In the genomic region with DNA sequence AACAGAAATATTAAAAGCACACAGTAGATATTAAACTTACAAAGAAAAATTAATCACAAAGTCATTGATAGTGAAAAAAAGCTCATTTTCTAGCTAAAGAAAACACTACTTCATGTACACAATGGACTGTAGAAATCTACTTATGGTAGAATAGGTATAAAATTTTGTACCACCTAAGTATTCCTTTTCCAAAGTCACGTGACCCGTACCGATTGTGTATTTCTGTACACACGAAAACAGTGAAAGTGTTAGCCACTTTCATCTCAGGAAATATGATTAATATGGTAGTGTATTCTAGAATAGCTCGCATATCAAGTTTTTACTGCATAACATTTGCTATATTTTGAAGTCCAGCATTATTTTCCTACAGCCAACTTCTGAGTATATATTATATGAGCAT, we compare ENCODE assay signal across 22 cellular contexts.
DNase-seq lines count a peak whose midpoint lies in the region; ATAC-seq, FAIRE-seq and TF ChIP-seq lines count a peak whose summit lies in the region.
"Had no signal": no experiment of that assay in that cellular context is flagged by ENCODE, and none has a peak within 500 bp of the region (broad histone marks: within the 10 kb centered on the region; RNA-seq: fewer than 3 reads in every experiment).

No MANE protein-coding gene starts in this region.

- BruUV-seq in K562 (replicated peaks; lab: Mats Ljungman, UMichigan) = no TSS peak

- CTCF ChIA-PET in A549 (lab: Yijun Ruan, JAX) (interaction anchor here (1.0 to 1.8 kb wide), 4 partner anchors 12 to 30 kb away, joined by 3 to 4 read pairs (median 3); no protein-coding TSS in a partner anchor), K562 (lab: Yijun Ruan, JAX; ENCODE audit: low intra/inter-chr PET ratio) (no interaction called here)

- no peak overlapping the region for H3K4me3 Mint-ChIP-seq in neural crest cell
- H3K4me3 Mint-ChIP-seq: B cell; CD4-positive, alpha-beta T cell; CD8-positive, alpha-beta T cell had no signal

- H3K27ac ChIP-seq in A549 (no peak overlapping the region), K562 (ENCODE audit: extremely low read depth, low read depth, low read length) (no peak overlapping the region)
- H3K27ac ChIP-seq: BLaER1 treated with 17β-estradiol and CSF1 and Interleukin-3, amounts not matched to agents 10 nM and 100 nM; C4-2B had no signal

- H2AFZ ChIP-seq in K562 (ENCODE audit: low read depth, low read length) = no peak overlapping the region

- H3K27ac Mint-ChIP-seq in neural crest cell (ENCODE audit: unreplicated experiment) = peak overlapping the region; percentile 8
- H3K27ac Mint-ChIP-seq: B cell; CD4-positive, alpha-beta T cell; CD8-positive, alpha-beta T cell had no signal

- no peaks in the 10 kb centered on the region for H4K20me1 ChIP-seq in K562 (replicated peaks; ENCODE audit: control insufficient read depth, insufficient read depth, low read length)
- H4K20me1 ChIP-seq: BLaER1 treated with 17β-estradiol and CSF1 and Interleukin-3, amounts not matched to agents 10 nM and 100 nM had no signal

- no peaks in the 10 kb centered on the region for H3K27me3 Mint-ChIP-seq in neural crest cell (ENCODE audit: low read depth)
- H3K27me3 Mint-ChIP-seq: B cell; CD4-positive, alpha-beta T cell had no signal

- H3K79me2 ChIP-seq in K562 (ENCODE audit: control insufficient read depth, insufficient read depth, low read length) = no peaks in the 10 kb centered on the region

- TF ChIP-seq POLR2A in A549 (IDR thresholded peaks at IDR 0.05; ENCODE audit: low read length) (no peak), K562 (conservative IDR thresholded peaks at IDR 0.05) (no peak)

- H3K36me3 ChIP-seq in K562 (ENCODE audit: control insufficient read depth, insufficient read depth, low read length) = no peaks in the 10 kb centered on the region
- H3K36me3 ChIP-seq: BLaER1 treated with 17β-estradiol and CSF1 and Interleukin-3, amounts not matched to agents 10 nM and 100 nM had no signal

- no peak overlapping the region for H3K9ac ChIP-seq in K562 (ENCODE audit: insufficient read depth in 1 of 2, low read depth in 2 of 2, low read length in 2 of 2)
- H3K9ac ChIP-seq: BLaER1 treated with 17β-estradiol and CSF1 and Interleukin-3, amounts not matched to agents 10 nM and 100 nM had no signal

- 94% methylated on average over 5 of the region's 5 CpGs for WGBS in A549 (ENCODE audit: missing lambda C conversion rate)
- 2% methylated on average over 5 of the region's 5 CpGs for WGBS in K562 (ENCODE audit: insufficient coverage, low coverage, missing lambda C conversion rate)

- DNase-seq in A549 (ENCODE audit: low read depth in 1 of 2, low spot score in 1 of 2) (no peak), K562 (ENCODE audit: extremely low read depth in 1 of 4, low spot score in 3 of 4) (no peak), neural crest cell (ENCODE audit: low read depth, low spot score) (no peak), HPDE6-E6E7 (ENCODE audit: extremely low spot score) (no peak), iPS-NIHi11 (ENCODE audit: low spot score) (no peak), posterior vena cava (ENCODE audit: low spot score) (no peak)
- DNase-seq: 8988T; AML-193; Caco-2; Calu3; CD4-positive, alpha-beta T cell; CD8-positive, alpha-beta T cell; DMS79 treated with DMSO at 0.1 percent for 48 hours; GDM1 had no signal

- H3K4me3 ChIP-seq in A549 = no peak overlapping the region
- no peak overlapping the region for H3K4me3 ChIP-seq in K562
- H3K4me3 ChIP-seq: BLaER1 treated with 17β-estradiol and CSF1 and Interleukin-3, amounts not matched to agents 10 nM and 100 nM had no signal

- H3K9me3 Mint-ChIP-seq in neural crest cell = no peaks in the 10 kb centered on the region
- H3K9me3 Mint-ChIP-seq: CD8-positive, alpha-beta T cell had no signal

- 0 out of 3 replicates have a peak, but pooled peaks cover 6% of the 10 kb centered on the region for H3K4me1 ChIP-seq in A549
- no peaks in the 10 kb centered on the region for H3K4me1 ChIP-seq in K562 (replicated peaks in 1 of 2; ENCODE audit: control insufficient read depth in 2 of 2, insufficient read depth in 2 of 2, low read length in 2 of 2)
- H3K4me1 ChIP-seq: BLaER1 treated with 17β-estradiol and CSF1 and Interleukin-3, amounts not matched to agents 10 nM and 100 nM; Caco-2 had no signal

- no peak for ATAC-seq in A549
- no peak for ATAC-seq in K562
- ATAC-seq: CD8-positive, alpha-beta T cell had no signal

- TF ChIP-seq RAD21 in A549 (conservative IDR thresholded peaks at IDR 0.05 in 1 of 2, IDR thresholded peaks at IDR 0.05 in 1 of 2) (no peak), K562 (CRISPR knock-in tag; conservative IDR thresholded peaks at IDR 0.05 in 1 of 2, IDR thresholded peaks at IDR 0.05 in 1 of 2) (no peak)

- TF ChIP-seq EP300 in A549 (IDR thresholded peaks at IDR 0.05) (no peak), K562 (IDR thresholded peaks at IDR 0.05; ENCODE audit: low read length) (no peak)

- FAIRE-seq in A549 (lab: Jason Lieb, UNC) (peak; percentile 65), G401.6 (lab: Jason Lieb, UNC) (peak; percentile 84), K562 (lab: Jason Lieb, UNC) (no peak)
- FAIRE-seq: A204.1, D721Med, GM12891, GM19239 had no signal

- peaks cover 6% of the 10 kb centered on the region for H3K36me3 Mint-ChIP-seq in neural crest cell (ENCODE audit: low read depth)
- H3K36me3 Mint-ChIP-seq: CD8-positive, alpha-beta T cell had no signal

- no peaks in the 10 kb centered on the region for H3K9me1 ChIP-seq in K562 (ENCODE audit: control insufficient read depth, insufficient read depth, low read length)

- H3K27me3 ChIP-seq in K562 (ENCODE audit: control insufficient read depth in 2 of 2, insufficient read depth in 2 of 2, low read length in 2 of 2) = no peaks in the 10 kb centered on the region
- H3K27me3 ChIP-seq: BLaER1 treated with 17β-estradiol and CSF1 and Interleukin-3, amounts not matched to agents 10 nM and 100 nM had no signal

- intact Hi-C loops in K562 (cut with micrococcal nuclease) (no loop called here), posterior vena cava (cut with DNase I) (no loop called here)

- POLR2A ChIA-PET in A549 (lab: Yijun Ruan, JAX) = interaction anchor here (0.7 kb wide), 1 partner anchor 167 kb away, joined by 7 read pairs; no protein-coding TSS in a partner anchor
- POLR2A ChIA-PET in K562 (lab: Yijun Ruan, JAX) = no interaction called here

- in situ Hi-C loops in K562 (cut with MboI) = no loop called here

- no peaks in the 10 kb centered on the region for H3K9me3 ChIP-seq in A549
- H3K9me3 ChIP-seq in K562 (replicated peaks; ENCODE audit: control insufficient read depth, insufficient read depth, low read depth, low read length) = no peaks in the 10 kb centered on the region
- H3K9me3 ChIP-seq: BLaER1 treated with 17β-estradiol and CSF1 and Interleukin-3, amounts not matched to agents 10 nM and 100 nM; Caco-2 had no signal

- no peak overlapping the region for H3K4me2 ChIP-seq in A549
- no peak overlapping the region for H3K4me2 ChIP-seq in K562 (ENCODE audit: insufficient read depth, low read length)
- H3K4me2 ChIP-seq: BLaER1 treated with 17β-estradiol and CSF1 and Interleukin-3, amounts not matched to agents 10 nM and 100 nM had no signal

- H3K4me1 Mint-ChIP-seq in neural crest cell = peaks cover 21% of the 10 kb centered on the region
- H3K4me1 Mint-ChIP-seq: B cell had no signal

- TF ChIP-seq CTCF in A549 (IDR thresholded peaks at IDR 0.05) = no peak
- TF ChIP-seq CTCF in K562 (IDR thresholded peaks at IDR 0.05 in 2 of 3, conservative IDR thresholded peaks at IDR 0.05 in 1 of 3; ENCODE audit: insufficient read depth in 2 of 3, low read depth in 1 of 3, low read length in 3 of 3) = no peak
- TF ChIP-seq CTCF in neural crest cell (conservative IDR thresholded peaks at IDR 0.05) = no peak

TF ChIP-seq in A549, 52 proteins besides CTCF, POLR2A, EP300 and RAD21 (continues in another document):
- TF ChIP-seq, protein P1, sequence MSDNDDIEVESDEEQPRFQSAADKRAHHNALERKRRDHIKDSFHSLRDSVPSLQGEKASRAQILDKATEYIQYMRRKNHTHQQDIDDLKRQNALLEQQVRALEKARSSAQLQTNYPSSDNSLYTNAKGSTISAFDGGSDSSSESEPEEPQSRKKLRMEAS (IDR thresholded peaks at IDR 0.05) = no peak
- TF ChIP-seq NPAS2 (CRISPR knock-in tag; IDR thresholded peaks at IDR 0.05; ENCODE audit: borderline replicate concordance) (no peak), FOSL2 (IDR thresholded peaks at IDR 0.05) (no peak), FOSL2 (CRISPR knock-in tag; IDR thresholded peaks at IDR 0.05) (no peak), HEYL (CRISPR knock-in tag; IDR thresholded peaks at IDR 0.05) (no peak), ESRRA (IDR thresholded peaks at IDR 0.05; ENCODE audit: borderline replicate concordance, low read length) (no peak), RARB (CRISPR knock-in tag; IDR thresholded peaks at IDR 0.05) (no peak), MAZ (IDR thresholded peaks at IDR 0.05; ENCODE audit: borderline replicate concordance, low read depth, low read length) (no peak), POLR2AphosphoS2 (conservative IDR thresholded peaks at IDR 0.05; ENCODE audit: low read length) (no peak)

TF ChIP-seq in K562, 482 proteins besides CTCF, POLR2A, EP300 and RAD21 (continues in another document):
- TF ChIP-seq, protein P2, sequence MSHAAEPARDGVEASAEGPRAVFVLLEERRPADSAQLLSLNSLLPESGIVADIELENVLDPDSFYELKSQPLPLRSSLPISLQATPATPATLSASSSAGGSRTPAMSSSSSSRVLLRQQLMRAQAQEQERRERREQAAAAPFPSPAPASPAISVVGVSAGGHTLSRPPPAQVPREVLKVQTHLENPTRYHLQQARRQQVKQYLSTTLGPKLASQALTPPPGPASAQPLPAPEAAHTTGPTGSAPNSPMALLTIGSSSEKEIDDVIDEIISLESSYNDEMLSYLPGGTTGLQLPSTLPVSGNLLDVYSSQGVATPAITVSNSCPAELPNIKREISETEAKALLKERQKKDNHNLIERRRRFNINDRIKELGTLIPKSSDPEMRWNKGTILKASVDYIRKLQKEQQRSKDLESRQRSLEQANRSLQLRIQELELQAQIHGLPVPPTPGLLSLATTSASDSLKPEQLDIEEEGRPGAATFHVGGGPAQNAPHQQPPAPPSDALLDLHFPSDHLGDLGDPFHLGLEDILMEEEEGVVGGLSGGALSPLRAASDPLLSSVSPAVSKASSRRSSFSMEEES (CRISPR knock-in tag; IDR thresholded peaks at IDR 0.05) = peak; percentile 91
- TF ChIP-seq SMC3 (conservative IDR thresholded peaks at IDR 0.05; ENCODE audit: insufficient read depth, low read depth, low read length) = no peak
